ENCODE assay signal across 1 cellular context in the genomic region with DNA sequence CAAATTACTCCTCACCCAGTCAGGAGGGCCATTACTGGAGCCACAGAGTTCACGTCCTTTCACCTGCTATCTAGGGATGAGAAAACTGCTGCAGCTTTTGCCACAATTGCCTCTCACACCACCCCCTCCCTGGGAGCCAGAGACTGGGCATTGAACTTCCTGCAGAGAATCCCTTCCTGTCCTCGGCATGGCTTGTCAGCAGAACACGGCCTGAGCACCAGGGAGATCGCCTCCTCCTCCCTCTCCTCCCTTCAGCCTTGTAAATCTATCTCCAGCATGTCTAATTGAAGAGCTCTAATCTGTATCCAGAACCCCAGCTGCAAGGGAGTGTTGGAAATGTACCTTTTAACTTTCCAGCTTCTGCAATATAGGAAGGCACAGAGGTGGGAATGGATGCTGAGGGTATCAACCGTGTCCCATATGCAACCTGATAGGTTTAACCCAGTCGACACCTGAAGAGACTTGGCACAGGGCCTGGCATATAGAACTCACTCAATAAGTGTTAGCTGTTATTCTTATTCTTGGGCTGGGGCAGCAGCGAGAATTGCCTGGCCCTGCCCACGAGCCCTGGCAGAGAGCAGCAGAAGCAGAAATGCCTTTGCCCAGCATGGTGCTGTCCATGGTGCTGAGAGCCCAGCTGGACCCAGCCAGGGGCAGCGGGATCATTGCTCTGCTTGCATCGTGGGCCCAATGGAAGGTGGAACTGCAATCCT.
TF ChIP-seq lines count a peak whose summit lies in the region.

No MANE protein-coding gene starts in this region.

TF ChIP-seq in HepG2, 621 proteins besides CTCF, POLR2A, EP300 and RAD21 (continued from another document and continues in another):
- TF ChIP-seq ZNF703 (CRISPR knock-in tag; IDR thresholded peaks at IDR 0.05; ENCODE audit: borderline replicate concordance), result no peak
- no peak for TF ChIP-seq ASH2L (IDR thresholded peaks at IDR 0.05; ENCODE audit: insufficient read length, low read depth, low read length)
- TF ChIP-seq PTBP1 (IDR thresholded peaks at IDR 0.05; ENCODE audit: low read depth, low read length, poor library complexity, severe bottlenecking), result no peak
- TF ChIP-seq CHD2 (IDR thresholded peaks at IDR 0.05; ENCODE audit: low read depth, low read length), result no peak
- no peak for TF ChIP-seq GTF3A (CRISPR knock-in tag; conservative IDR thresholded peaks at IDR 0.05)
- TF ChIP-seq ZSCAN20 (CRISPR knock-in tag; IDR thresholded peaks at IDR 0.05; ENCODE audit: borderline replicate concordance), result peak; percentile 85
- TF ChIP-seq IRF2 (CRISPR knock-in tag; IDR thresholded peaks at IDR 0.05), result peak; percentile 78
- no peak for TF ChIP-seq PHF21A (CRISPR knock-in tag; IDR thresholded peaks at IDR 0.05)
- TF ChIP-seq, protein P1, sequence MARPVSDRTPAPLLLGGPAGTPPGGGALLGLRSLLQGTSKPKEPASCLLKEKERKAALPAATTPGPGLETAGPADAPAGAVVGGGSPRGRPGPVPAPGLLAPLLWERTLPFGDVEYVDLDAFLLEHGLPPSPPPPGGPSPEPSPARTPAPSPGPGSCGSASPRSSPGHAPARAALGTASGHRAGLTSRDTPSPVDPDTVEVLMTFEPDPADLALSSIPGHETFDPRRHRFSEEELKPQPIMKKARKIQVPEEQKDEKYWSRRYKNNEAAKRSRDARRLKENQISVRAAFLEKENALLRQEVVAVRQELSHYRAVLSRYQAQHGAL (CRISPR knock-in tag; IDR thresholded peaks at IDR 0.05; ENCODE audit: not compliant biosample characterization), result peak; percentile 87
- TF ChIP-seq ZNF282 (IDR thresholded peaks at IDR 0.05; ENCODE audit: partially characterized antibody), result no peak
- TF ChIP-seq NAIF1 (CRISPR knock-in tag; IDR thresholded peaks at IDR 0.05; ENCODE audit: borderline replicate concordance), result no peak
- TF ChIP-seq RAD51 (IDR thresholded peaks at IDR 0.05; ENCODE audit: borderline replicate concordance), result no peak
- TF ChIP-seq, protein P2, sequence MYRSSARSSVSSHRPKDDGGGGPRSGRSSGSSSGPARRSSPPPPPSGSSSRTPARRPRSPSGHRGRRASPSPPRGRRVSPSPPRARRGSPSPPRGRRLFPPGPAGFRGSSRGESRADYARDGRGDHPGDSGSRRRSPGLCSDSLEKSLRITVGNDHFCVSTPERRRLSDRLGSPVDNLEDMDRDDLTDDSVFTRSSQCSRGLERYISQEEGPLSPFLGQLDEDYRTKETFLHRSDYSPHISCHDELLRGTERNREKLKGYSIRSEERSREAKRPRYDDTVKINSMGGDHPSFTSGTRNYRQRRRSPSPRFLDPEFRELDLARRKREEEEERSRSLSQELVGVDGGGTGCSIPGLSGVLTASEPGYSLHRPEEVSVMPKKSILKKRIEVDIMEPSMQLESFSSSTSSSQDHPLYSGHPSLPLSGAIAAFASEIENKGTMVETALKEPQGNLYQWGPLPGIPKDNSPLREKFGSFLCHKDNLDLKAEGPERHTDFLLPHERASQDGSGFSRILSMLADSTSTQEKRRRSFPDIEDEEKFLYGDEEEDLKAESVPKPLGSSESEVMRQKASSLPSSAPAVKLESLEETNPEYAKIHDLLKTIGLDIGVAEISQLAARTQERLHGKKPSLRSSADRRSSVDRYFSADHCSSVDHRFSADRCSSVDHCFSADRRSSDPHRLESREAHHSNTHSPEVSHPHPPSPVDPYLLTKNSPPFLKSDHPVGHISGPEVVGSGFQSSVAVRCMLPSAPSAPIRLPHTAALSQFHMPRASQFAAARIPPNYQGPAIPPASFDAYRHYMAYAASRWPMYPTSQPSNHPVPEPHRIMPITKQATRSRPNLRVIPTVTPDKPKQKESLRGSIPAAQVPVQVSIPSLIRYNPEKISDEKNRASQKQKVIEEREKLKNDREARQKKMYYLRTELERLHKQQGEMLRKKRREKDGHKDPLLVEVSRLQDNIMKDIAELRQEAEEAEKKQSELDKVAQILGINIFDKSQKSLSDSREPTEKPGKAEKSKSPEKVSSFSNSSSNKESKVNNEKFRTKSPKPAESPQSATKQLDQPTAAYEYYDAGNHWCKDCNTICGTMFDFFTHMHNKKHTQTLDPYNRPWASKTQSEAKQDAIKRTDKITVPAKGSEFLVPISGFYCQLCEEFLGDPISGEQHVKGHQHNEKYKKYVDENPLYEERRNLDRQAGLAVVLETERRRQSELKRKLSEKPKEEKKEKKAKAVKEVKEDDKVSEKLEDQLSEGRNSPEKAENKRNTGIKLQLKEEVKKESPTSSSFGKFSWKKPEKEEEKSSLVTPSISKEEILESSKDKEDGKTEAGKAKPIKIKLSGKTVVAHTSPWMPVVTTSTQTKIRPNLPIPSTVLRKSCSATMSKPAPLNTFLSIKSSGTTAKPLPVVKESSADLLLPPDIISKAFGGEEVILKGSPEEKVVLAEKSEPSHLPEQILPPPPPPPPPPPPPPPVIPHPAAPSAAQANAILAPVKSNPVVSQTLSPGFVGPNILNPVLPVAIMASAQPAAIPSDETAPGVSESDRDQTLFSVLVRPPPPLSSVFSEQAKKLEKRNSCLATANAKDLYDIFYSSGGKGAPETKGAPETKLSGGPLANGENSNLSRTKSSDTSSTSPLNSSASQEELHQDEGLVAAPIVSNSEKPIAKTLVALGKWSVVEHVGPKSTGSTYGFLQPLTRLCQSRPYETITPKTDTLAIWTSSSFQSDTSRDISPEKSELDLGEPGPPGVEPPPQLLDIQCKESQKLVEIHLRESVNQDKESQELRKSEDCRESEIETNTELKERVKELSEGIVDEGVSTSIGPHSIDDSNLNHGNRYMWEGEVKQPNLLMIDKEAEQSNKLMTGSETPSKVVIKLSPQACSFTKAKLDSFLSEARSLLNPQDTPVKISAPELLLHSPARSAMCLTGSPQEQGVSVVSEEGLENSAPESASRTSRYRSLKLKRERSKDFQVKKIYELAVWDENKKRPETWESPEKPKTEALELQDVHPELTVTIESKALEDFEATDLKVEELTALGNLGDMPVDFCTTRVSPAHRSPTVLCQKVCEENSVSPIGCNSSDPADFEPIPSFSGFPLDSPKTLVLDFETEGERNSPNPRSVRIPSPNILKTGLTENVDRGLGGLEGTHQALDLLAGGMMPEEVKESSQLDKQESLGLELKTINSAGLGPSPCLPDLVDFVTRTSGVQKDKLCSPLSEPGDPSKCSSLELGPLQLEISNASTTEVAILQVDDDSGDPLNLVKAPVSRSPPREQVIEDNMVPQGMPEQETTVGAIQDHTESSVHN (CRISPR knock-in tag; IDR thresholded peaks at IDR 0.05), result no peak
- no peak for TF ChIP-seq BHLHE40 (IDR thresholded peaks at IDR 0.05; ENCODE audit: low read length)
- TF ChIP-seq, protein P3, sequence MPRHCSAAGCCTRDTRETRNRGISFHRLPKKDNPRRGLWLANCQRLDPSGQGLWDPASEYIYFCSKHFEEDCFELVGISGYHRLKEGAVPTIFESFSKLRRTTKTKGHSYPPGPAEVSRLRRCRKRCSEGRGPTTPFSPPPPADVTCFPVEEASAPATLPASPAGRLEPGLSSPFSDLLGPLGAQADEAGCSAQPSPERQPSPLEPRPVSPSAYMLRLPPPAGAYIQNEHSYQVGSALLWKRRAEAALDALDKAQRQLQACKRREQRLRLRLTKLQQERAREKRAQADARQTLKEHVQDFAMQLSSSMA (CRISPR knock-in tag; IDR thresholded peaks at IDR 0.05), result no peak
- TF ChIP-seq ZNF232 (CRISPR knock-in tag; IDR thresholded peaks at IDR 0.05; ENCODE audit: borderline replicate concordance), result peak; percentile 98
- TF ChIP-seq ZNF33A (CRISPR knock-in tag; IDR thresholded peaks at IDR 0.05; ENCODE audit: borderline replicate concordance), result no peak
- no peak for TF ChIP-seq ADNP (CRISPR knock-in tag; IDR thresholded peaks at IDR 0.05)
- TF ChIP-seq ARNTL (CRISPR knock-in tag; IDR thresholded peaks at IDR 0.05), result peak; percentile 51
- no peak for TF ChIP-seq ZMYM2 (CRISPR knock-in tag; IDR thresholded peaks at IDR 0.05)
- TF ChIP-seq, protein P4, sequence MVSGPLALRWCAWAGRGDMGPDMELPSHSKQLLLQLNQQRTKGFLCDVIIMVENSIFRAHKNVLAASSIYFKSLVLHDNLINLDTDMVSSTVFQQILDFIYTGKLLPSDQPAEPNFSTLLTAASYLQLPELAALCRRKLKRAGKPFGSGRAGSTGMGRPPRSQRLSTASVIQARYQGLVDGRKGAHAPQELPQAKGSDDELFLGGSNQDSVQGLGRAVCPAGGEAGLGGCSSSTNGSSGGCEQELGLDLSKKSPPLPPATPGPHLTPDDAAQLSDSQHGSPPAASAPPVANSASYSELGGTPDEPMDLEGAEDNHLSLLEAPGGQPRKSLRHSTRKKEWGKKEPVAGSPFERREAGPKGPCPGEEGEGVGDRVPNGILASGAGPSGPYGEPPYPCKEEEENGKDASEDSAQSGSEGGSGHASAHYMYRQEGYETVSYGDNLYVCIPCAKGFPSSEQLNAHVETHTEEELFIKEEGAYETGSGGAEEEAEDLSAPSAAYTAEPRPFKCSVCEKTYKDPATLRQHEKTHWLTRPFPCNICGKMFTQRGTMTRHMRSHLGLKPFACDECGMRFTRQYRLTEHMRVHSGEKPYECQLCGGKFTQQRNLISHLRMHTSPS (CRISPR knock-in tag; IDR thresholded peaks at IDR 0.05; ENCODE audit: low read depth), result peak; percentile 78
- TF ChIP-seq TSC22D2 (CRISPR knock-in tag; IDR thresholded peaks at IDR 0.05; ENCODE audit: borderline replicate concordance), result peak; percentile 99
- peak; percentile 99 for TF ChIP-seq MIER2 (CRISPR knock-in tag; IDR thresholded peaks at IDR 0.05)
- 0 out of 2 replicates have a peak, but pooled peaks have one; percentile 68 for TF ChIP-seq ZNF543 (CRISPR knock-in tag; IDR thresholded peaks at IDR 0.05)
- TF ChIP-seq BORCS8-MEF2B (CRISPR knock-in tag; IDR thresholded peaks at IDR 0.05), result peak; percentile 98
- no peak for TF ChIP-seq SMARCC2 (IDR thresholded peaks at IDR 0.05)
- no peak for TF ChIP-seq CBX1 (IDR thresholded peaks at IDR 0.05; ENCODE audit: low read depth)
- peak; percentile 92 for TF ChIP-seq XBP1 (CRISPR knock-in tag; IDR thresholded peaks at IDR 0.05)
- TF ChIP-seq, protein P5, sequence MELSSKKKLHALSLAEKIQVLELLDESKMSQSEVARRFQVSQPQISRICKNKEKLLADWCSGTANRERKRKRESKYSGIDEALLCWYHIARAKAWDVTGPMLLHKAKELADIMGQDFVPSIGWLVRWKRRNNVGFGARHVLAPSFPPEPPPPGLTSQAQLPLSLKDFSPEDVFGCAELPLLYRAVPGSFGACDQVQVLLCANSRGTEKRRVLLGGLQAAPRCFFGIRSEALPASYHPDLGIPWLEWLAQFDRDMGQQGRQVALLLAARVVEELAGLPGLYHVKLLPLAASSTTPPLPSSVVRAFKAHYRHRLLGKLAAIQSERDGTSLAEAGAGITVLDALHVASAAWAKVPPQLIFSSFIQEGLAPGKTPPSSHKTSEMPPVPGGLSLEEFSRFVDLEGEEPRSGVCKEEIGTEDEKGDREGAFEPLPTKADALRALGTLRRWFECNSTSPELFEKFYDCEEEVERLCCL (CRISPR knock-in tag; IDR thresholded peaks at IDR 0.05; ENCODE audit: borderline replicate concordance), result no peak; the same call in 1 of the 2 replicates
- TF ChIP-seq ZNF572 (CRISPR knock-in tag; IDR thresholded peaks at IDR 0.05), result no peak
- no peak for TF ChIP-seq MAFF (IDR thresholded peaks at IDR 0.05; ENCODE audit: low read depth, low read length)
- no peak for TF ChIP-seq ZNF549 (CRISPR knock-in tag; IDR thresholded peaks at IDR 0.05)
- no peak; the same call in 1 of the 2 replicates for TF ChIP-seq TOE1 (CRISPR knock-in tag; IDR thresholded peaks at IDR 0.05)
- TF ChIP-seq, protein P6, sequence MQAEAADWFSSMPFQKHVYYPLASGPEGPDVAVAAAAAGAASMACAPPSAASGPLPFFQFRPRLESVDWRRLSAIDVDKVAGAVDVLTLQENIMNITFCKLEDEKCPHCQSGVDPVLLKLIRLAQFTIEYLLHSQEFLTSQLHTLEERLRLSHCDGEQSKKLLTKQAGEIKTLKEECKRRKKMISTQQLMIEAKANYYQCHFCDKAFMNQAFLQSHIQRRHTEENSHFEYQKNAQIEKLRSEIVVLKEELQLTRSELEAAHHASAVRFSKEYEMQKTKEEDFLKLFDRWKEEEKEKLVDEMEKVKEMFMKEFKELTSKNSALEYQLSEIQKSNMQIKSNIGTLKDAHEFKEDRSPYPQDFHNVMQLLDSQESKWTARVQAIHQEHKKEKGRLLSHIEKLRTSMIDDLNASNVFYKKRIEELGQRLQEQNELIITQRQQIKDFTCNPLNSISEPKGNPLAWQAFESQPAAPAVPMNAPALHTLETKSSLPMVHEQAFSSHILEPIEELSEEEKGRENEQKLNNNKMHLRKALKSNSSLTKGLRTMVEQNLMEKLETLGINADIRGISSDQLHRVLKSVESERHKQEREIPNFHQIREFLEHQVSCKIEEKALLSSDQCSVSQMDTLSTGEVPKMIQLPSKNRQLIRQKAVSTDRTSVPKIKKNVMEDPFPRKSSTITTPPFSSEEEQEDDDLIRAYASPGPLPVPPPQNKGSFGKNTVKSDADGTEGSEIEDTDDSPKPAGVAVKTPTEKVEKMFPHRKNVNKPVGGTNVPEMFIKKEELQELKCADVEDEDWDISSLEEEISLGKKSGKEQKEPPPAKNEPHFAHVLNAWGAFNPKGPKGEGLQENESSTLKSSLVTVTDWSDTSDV (CRISPR knock-in tag; IDR thresholded peaks at IDR 0.05), result no peak
- TF ChIP-seq, protein P7, sequence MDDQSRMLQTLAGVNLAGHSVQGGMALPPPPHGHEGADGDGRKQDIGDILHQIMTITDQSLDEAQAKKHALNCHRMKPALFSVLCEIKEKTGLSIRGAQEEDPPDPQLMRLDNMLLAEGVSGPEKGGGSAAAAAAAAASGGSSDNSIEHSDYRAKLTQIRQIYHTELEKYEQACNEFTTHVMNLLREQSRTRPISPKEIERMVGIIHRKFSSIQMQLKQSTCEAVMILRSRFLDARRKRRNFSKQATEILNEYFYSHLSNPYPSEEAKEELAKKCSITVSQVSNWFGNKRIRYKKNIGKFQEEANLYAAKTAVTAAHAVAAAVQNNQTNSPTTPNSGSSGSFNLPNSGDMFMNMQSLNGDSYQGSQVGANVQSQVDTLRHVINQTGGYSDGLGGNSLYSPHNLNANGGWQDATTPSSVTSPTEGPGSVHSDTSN (CRISPR knock-in tag; IDR thresholded peaks at IDR 0.05; ENCODE audit: borderline replicate concordance), result 0 out of 2 replicates have a peak, but pooled peaks have one; percentile 71
- TF ChIP-seq JUN (CRISPR knock-in tag; IDR thresholded peaks at IDR 0.05), result no peak
- no peak for TF ChIP-seq ZNF713 (CRISPR knock-in tag; IDR thresholded peaks at IDR 0.05)
- TF ChIP-seq ZNF367 (CRISPR knock-in tag; IDR thresholded peaks at IDR 0.05; ENCODE audit: borderline replicate concordance), result peak; percentile 95; the same call in 1 of the 2 replicates
- TF ChIP-seq ZNF260 (CRISPR knock-in tag; IDR thresholded peaks at IDR 0.05; ENCODE audit: borderline replicate concordance, low read depth), result no peak
- no peak for TF ChIP-seq TRIM24 (CRISPR knock-in tag; IDR thresholded peaks at IDR 0.05)
- TF ChIP-seq, protein P8, sequence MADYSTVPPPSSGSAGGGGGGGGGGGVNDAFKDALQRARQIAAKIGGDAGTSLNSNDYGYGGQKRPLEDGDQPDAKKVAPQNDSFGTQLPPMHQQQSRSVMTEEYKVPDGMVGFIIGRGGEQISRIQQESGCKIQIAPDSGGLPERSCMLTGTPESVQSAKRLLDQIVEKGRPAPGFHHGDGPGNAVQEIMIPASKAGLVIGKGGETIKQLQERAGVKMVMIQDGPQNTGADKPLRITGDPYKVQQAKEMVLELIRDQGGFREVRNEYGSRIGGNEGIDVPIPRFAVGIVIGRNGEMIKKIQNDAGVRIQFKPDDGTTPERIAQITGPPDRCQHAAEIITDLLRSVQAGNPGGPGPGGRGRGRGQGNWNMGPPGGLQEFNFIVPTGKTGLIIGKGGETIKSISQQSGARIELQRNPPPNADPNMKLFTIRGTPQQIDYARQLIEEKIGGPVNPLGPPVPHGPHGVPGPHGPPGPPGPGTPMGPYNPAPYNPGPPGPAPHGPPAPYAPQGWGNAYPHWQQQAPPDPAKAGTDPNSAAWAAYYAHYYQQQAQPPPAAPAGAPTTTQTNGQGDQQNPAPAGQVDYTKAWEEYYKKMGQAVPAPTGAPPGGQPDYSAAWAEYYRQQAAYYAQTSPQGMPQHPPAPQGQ (CRISPR knock-in tag; IDR thresholded peaks at IDR 0.05; ENCODE audit: borderline replicate concordance), result no peak
- no peak for TF ChIP-seq ZNF670 (CRISPR knock-in tag; IDR thresholded peaks at IDR 0.05; ENCODE audit: borderline replicate concordance)
